9 cellular contexts compared by ENCODE assay signal in genomic region chr4:6783111-6783981, GRCh38. TPM values are rescaled to one million over a fixed set of nuclear protein-coding genes. Genes with fewer than 3 reads are reported as not detected.
DNase-seq lines count a peak whose midpoint lies in the region; ATAC-seq, FAIRE-seq and TF ChIP-seq lines count a peak whose summit lies in the region.
"Had no signal": no experiment of that assay in that cellular context is flagged by ENCODE, and none has a peak within 500 bp of the region (broad histone marks: within the 10 kb centered on the region; RNA-seq: fewer than 3 reads in every experiment).

No MANE protein-coding gene starts in this region.

- H3K27me3 ChIP-seq in BLaER1 (no peaks in the 10 kb centered on the region), HepG2 (ENCODE audit: control insufficient read depth in 1 of 2, insufficient read depth in 2 of 2, low read length in 2 of 2) (no peaks in the 10 kb centered on the region; a peak in 1 of 5 replicates)

- H3K4me2 ChIP-seq in BLaER1, result peak overlapping the region; percentile 96
- peak overlapping the region; percentile 100 for H3K4me2 ChIP-seq in HepG2 (ENCODE audit: low read depth, low read length)

- H3K36me3 ChIP-seq in BLaER1 (peaks cover 34% of the 10 kb centered on the region), HepG2 (replicated peaks in 1 of 2; ENCODE audit: control insufficient read depth in 1 of 2, insufficient read depth in 2 of 2, low read length in 2 of 2) (peaks cover 0 to 12% of the 10 kb centered on the region in 2 experiments; a peak in 3 of 5 replicates)

- intact Hi-C loops in HepG2 (cut with micrococcal nuclease; ENCODE audit: unreplicated experiment), result loop anchor here (5.0 kb wide), 1 partner anchor 51 kb away; no protein-coding TSS in a partner anchor

- H3K27ac ChIP-seq in BLaER1 (peak overlapping the region; percentile 99), HepG2 (ENCODE audit: extremely low read length, insufficient read depth, low read length) (peak overlapping the region; percentile 93)

- no peak; the same call in none of the 2 replicates for TF ChIP-seq RAD21 in HepG2 (CRISPR knock-in tag; IDR thresholded peaks at IDR 0.05)

- H3K9me3 ChIP-seq in BLaER1 (no peaks in the 10 kb centered on the region), HepG2 (ENCODE audit: low read length) (no peaks in the 10 kb centered on the region)

- POLR2A ChIA-PET in HepG2 (lab: Yijun Ruan, JAX), result interaction anchor here (0.6 to 2.4 kb wide), 9 partner anchors 15 to 90 kb away, joined by 3 to 13 read pairs (median 4); no protein-coding TSS in a partner anchor

- H3K9ac ChIP-seq in BLaER1 (peak overlapping the region; percentile 99), HepG2 (ENCODE audit: insufficient read depth, low read depth, low read length) (peak overlapping the region; percentile 99)

- peak; percentile 65 for TF ChIP-seq CTCF in HepG2 (CRISPR knock-in tag; IDR thresholded peaks at IDR 0.05)

- DNase-seq in NCI-H524 (lab: John Stamatoyannopoulos, UW), result peak; percentile 74 to 84
- peak; percentile 79 for DNase-seq in activated CD4-positive, alpha-beta T cell treated with anti-CD3 and anti-CD28 coated beads, Interleukin-2, amount 50 U/mL, for 24 hours (ENCODE audit: low read depth in 1 of 2, low spot score in 1 of 2)
- peak; percentile 87 for DNase-seq in dedifferentiated amniotic fluid mesenchymal stem cell (ENCODE audit: extremely low spot score)
- DNase-seq in HepG2 (ENCODE audit: low spot score), result peak; percentile 80
- DNase-seq in stimulated activated CD4-positive, alpha-beta T cell treated with anti-CD3 and anti-CD28 coated beads, Interleukin-2, amount 100 ng/mL, for 48 hours, result peak; percentile 82 to 89

- 0 out of 4 replicates have a peak, but pooled peaks have one; percentile 25 to 31 for TF ChIP-seq EP300 in HepG2 (IDR thresholded peaks at IDR 0.05; ENCODE audit: low read depth in 2 of 2, low read length in 2 of 2)
- TF ChIP-seq EP300 in HepG2 (CRISPR knock-in tag; IDR thresholded peaks at IDR 0.05; ENCODE audit: borderline replicate concordance), result 0 out of 2 replicates have a peak, but pooled peaks have one; percentile 12

- H4K20me1 ChIP-seq in BLaER1 (peaks cover 49% of the 10 kb centered on the region), HepG2 (ENCODE audit: insufficient read depth, low read length) (peaks cover 38% of the 10 kb centered on the region)

- CTCF ChIA-PET in HepG2 (lab: Yijun Ruan, JAX; ENCODE audit: low intra/inter-chr PET ratio, low total read pairs), result interaction anchor here (0.8 kb wide), 1 partner anchor 91 kb away, joined by 3 read pairs; no protein-coding TSS in a partner anchor

- H3K4me1 ChIP-seq in BLaER1 (peaks cover 70% of the 10 kb centered on the region), HepG2 (ENCODE audit: insufficient read depth, low read length) (peaks cover 59% of the 10 kb centered on the region)

- BruUV-seq in HepG2 (replicated peaks; lab: Mats Ljungman, UMichigan), result TSS peak; percentile 78

- H3K4me3 ChIP-seq in BLaER1, result peak overlapping the region; percentile 98
- H3K4me3 ChIP-seq in HepG2 (replicated peaks in 1 of 3; ENCODE audit: insufficient read depth in 1 of 3, low read depth in 2 of 3, low read length in 3 of 3), result peak overlapping the region; percentile 93 to 98 (median 95)

- H3K79me2 ChIP-seq in HepG2 (ENCODE audit: insufficient read depth, low read length), result peaks cover 51% of the 10 kb centered on the region

- H2AFZ ChIP-seq in HepG2 (ENCODE audit: low read length), result no peak overlapping the region

- in situ Hi-C loops in HepG2 (cut with HindIII; ENCODE audit: extremely low pct_ligation_motif_present, low pct_unique_long_range_greater_than_20kb), result no loop called here

- FAIRE-seq in HepG2 (lab: Jason Lieb, UNC), result no peak
- FAIRE-seq: islet of Langerhans had no signal

- TF ChIP-seq POLR2A in GM19099 (IDR thresholded peaks at IDR 0.05; ENCODE audit: extremely low read depth, insufficient read length, low read depth) (peak; percentile 34), HepG2 (IDR thresholded peaks at IDR 0.05; ENCODE audit: insufficient read depth in 1 of 2, low read depth in 2 of 2, low read length in 2 of 2) (peak in 1 of 2 experiments; percentile 58; a peak in 2 of 4 replicates)

- ATAC-seq in HG03354 (IDR thresholded peaks at IDR 0.05; ENCODE audit: poor library complexity, severe bottlenecking, unreplicated experiment) (peak; percentile 76), HepG2 (peak; percentile 74)

- 11% methylated on average over 10 of the region's 91 CpGs for WGBS in HepG2 (ENCODE audit: low lambda C conversion rate)

TF ChIP-seq in HepG2, 621 proteins besides CTCF, POLR2A, EP300 and RAD21 (continues in another document):
- 0 out of 2 replicates have a peak, but pooled peaks have one; percentile 27 for TF ChIP-seq ZC3H4 (CRISPR knock-in tag; IDR thresholded peaks at IDR 0.05; ENCODE audit: borderline replicate concordance)
- TF ChIP-seq ARNT2 (CRISPR knock-in tag; IDR thresholded peaks at IDR 0.05; ENCODE audit: low read depth), result peak; percentile 27; the same call in 1 of the 2 replicates
- TF ChIP-seq SATB2 (CRISPR knock-in tag; IDR thresholded peaks at IDR 0.05), result no peak
- TF ChIP-seq THYN1 (CRISPR knock-in tag; IDR thresholded peaks at IDR 0.05; ENCODE audit: borderline replicate concordance, low read depth), result no peak
- peak; percentile 75; the same call in 1 of the 2 replicates for TF ChIP-seq KDM2A (CRISPR knock-in tag; IDR thresholded peaks at IDR 0.05; ENCODE audit: borderline replicate concordance, low read depth)
- TF ChIP-seq CHCHD3 (CRISPR knock-in tag; IDR thresholded peaks at IDR 0.05), result no peak
- no peak for TF ChIP-seq ZSCAN12 (CRISPR knock-in tag; IDR thresholded peaks at IDR 0.05)
- no peak for TF ChIP-seq SNAI1 (CRISPR knock-in tag; IDR thresholded peaks at IDR 0.05; ENCODE audit: borderline replicate concordance)
- TF ChIP-seq ZNF510 (CRISPR knock-in tag; IDR thresholded peaks at IDR 0.05; ENCODE audit: low read depth), result no peak
- no peak for TF ChIP-seq TIGD3 (CRISPR knock-in tag; IDR thresholded peaks at IDR 0.05; ENCODE audit: borderline replicate concordance)
- peak; percentile 57; the same call in 1 of the 2 replicates for TF ChIP-seq ZNF430 (CRISPR knock-in tag; IDR thresholded peaks at IDR 0.05)
- peak; percentile 44; the same call in 1 of the 2 replicates for TF ChIP-seq ZNF558 (CRISPR knock-in tag; IDR thresholded peaks at IDR 0.05; ENCODE audit: borderline replicate concordance)
- TF ChIP-seq REXO4 (CRISPR knock-in tag; IDR thresholded peaks at IDR 0.05; ENCODE audit: borderline replicate concordance), result no peak
- TF ChIP-seq ZNF850 (CRISPR knock-in tag; conservative IDR thresholded peaks at IDR 0.05), result 0 out of 2 replicates have a peak, but pooled peaks have one; percentile 61
- TF ChIP-seq NFATC3 (CRISPR knock-in tag; IDR thresholded peaks at IDR 0.05), result no peak
- peak; percentile 14 for TF ChIP-seq MED8 (CRISPR knock-in tag; IDR thresholded peaks at IDR 0.05; ENCODE audit: insufficient replicate concordance)
- no peak for TF ChIP-seq SMAD3 (CRISPR knock-in tag; IDR thresholded peaks at IDR 0.05)
- TF ChIP-seq NONO (IDR thresholded peaks at IDR 0.05), result no peak
- 0 out of 2 replicates have a peak, but pooled peaks have one; percentile 52 for TF ChIP-seq NONO (CRISPR knock-in tag; conservative IDR thresholded peaks at IDR 0.05)
- peak; percentile 81 for TF ChIP-seq HNRNPK (IDR thresholded peaks at IDR 0.05; ENCODE audit: low read depth, low read length, poor library complexity, severe bottlenecking)
- TF ChIP-seq ZNF431 (CRISPR knock-in tag; IDR thresholded peaks at IDR 0.05; ENCODE audit: borderline replicate concordance, low read depth), result no peak
- no peak for TF ChIP-seq ZNF282 (IDR thresholded peaks at IDR 0.05; ENCODE audit: partially characterized antibody)

RNA-seq across cellular contexts. Expression of gene KIAA0232, which starts 0.8 kb away (rescaled TPM):
- total RNA-seq in HepG2 (2016; rRNA removed; fragmentation: Illumina TruSeq; extraction: Trizol), result 17.1 and 24.1 TPM in 2 replicates
- 10.8 and 11.4 TPM in 2 replicates for total RNA-seq in HepG2 (2016; cell fraction: cytosol; rRNA removed; fragmentation: Illumina TruSeq; extraction: Trizol; ENCODE audit: low read depth)
- 17.2 and 22.3 TPM in 2 replicates for total RNA-seq in HepG2 (2016; cell fraction: insoluble cytoplasmic fraction; rRNA removed; fragmentation: Illumina TruSeq; extraction: Trizol)
- total RNA-seq in HepG2 (2016; cell fraction: membrane; rRNA removed; fragmentation: Illumina TruSeq; extraction: Trizol), result 11.9 and 12.9 TPM in 2 replicates
- total RNA-seq in HepG2 (2016; cell fraction: nucleus; rRNA removed; fragmentation: Illumina TruSeq; extraction: Trizol), result 25.6 and 32.5 TPM in 2 replicates
- polyA plus RNA-seq in HepG2 (2011; rRNA removed), result 7.8 and 8.1 TPM in 2 replicates
- polyA plus RNA-seq in HepG2 (2011; cell fraction: cytosol; rRNA removed), result 3.8 and 5.9 TPM in 2 replicates
- 9.7 and 12.4 TPM in 2 replicates for polyA plus RNA-seq in HepG2 (2011; cell fraction: nucleus; rRNA removed)
- 10.7 and 10.9 TPM in 2 replicates for polyA plus RNA-seq in HepG2 (2012)
- 0.92 and 1.4 TPM in 2 replicates for polyA plus RNA-seq in HepG2 (2016; cell fraction: cytosol; fragmentation: Illumina TruSeq; extraction: Trizol; ENCODE audit: low read depth)
- polyA plus RNA-seq in HepG2 (2016; cell fraction: insoluble cytoplasmic fraction; fragmentation: Illumina TruSeq; extraction: Trizol; ENCODE audit: low read depth), result 13.7 and 13.8 TPM in 2 replicates
- polyA plus RNA-seq in HepG2 (2016; cell fraction: membrane; fragmentation: Illumina TruSeq; extraction: Trizol; ENCODE audit: low read depth), result 2.4 and 2.8 TPM in 2 replicates
- polyA plus RNA-seq in HepG2 (2016; cell fraction: nucleus; fragmentation: Illumina TruSeq; extraction: Trizol; ENCODE audit: insufficient read depth, low read depth), result 20.4 and 20.5 TPM in 2 replicates
- 22.4 and 23.8 TPM in 2 replicates for polyA minus RNA-seq in HepG2 (2011; rRNA and poly(A)+ RNA removed; ENCODE audit: low replicate concordance)
- 6.6 and 9.1 TPM in 2 replicates for polyA minus RNA-seq in HepG2 (2011; cell fraction: cytosol; rRNA and poly(A)+ RNA removed)
- polyA minus RNA-seq in HepG2 (2011; cell fraction: nucleus; rRNA and poly(A)+ RNA removed), result 29.7 and 41.5 TPM in 2 replicates

Comparison
In these comparisons a context has a peak if more than half of its experiments do, and no peak if none do; other contexts are left out.
1. Peak in every context shown above with its lines: DNase-seq, ATAC-seq, H3K4me3 ChIP-seq and H3K27ac ChIP-seq.